8 cellular contexts compared by ENCODE assay signal in the genomic region with DNA sequence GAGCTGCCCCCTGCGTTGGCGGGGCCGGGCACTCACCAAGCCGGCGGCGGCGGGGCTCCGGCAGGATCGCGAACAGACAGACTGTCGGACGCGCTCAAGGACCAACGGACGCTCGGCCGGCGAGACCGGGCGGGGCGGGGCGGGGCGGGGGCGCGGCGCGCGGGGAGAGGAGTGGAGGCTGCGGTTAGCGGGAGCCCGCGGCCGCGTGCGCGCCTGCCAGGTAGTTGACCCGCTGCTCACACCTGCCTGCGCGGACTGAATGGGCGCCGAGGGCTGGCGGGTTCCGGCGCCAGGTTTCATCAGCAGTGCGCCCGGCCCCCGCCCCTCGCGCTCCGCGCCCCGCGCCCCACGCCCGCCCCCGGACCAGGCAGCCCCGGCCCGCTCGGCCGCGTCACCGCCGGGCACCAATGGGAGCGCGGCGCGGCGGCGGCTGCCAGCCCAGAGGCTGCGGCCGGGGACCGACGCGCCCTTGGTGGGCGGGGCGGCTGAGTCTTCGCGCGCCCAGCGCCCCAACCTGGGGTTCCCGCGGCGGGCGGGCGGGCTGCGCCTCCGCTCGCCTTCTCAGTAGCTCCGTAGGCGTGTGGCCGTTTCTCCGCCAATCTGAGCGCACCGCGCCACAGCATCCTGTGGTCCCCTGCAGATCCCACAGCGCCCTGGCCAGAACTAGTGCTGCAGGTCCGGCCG. TPM values are rescaled to one million over a fixed set of nuclear protein-coding genes. Genes with fewer than 3 reads are reported as not detected.
DNase-seq lines count a peak whose midpoint lies in the region; ATAC-seq and TF ChIP-seq lines count a peak whose summit lies in the region.

A gene (minus strand): TSS at position 309 of the 684 bp plus-strand sequence. CDS start 59,500 bp downstream, outside the sequence.

- WGBS in tibial nerve, 2 donors, result 0 to 1% methylated on average over 19 to 22 of the region's 98 CpGs

- peaks cover 35% of the 10 kb centered on the region for H3K4me1 Mint-ChIP-seq in activated naive CD8-positive, alpha-beta T cell treated with anti-CD3 and anti-CD28 coated beads, Interleukin-2, amount 10 ng/mL, durations not matched to agents 7 days and 5 days

- H3K9me3 ChIP-seq in cardiac muscle cell (ENCODE audit: low read depth), result no peaks in the 10 kb centered on the region
- H3K9me3 ChIP-seq in parathyroid adenoma (ENCODE audit: control insufficient read depth, low read length), result no peaks in the 10 kb centered on the region
- no peaks in the 10 kb centered on the region for H3K9me3 ChIP-seq in tibial nerve

- peak within 1 kb of the TSS; percentile 86 for H3K27ac ChIP-seq in cardiac muscle cell
- H3K27ac ChIP-seq in parathyroid adenoma, result peak within 1 kb of the TSS; percentile 53
- H3K27ac ChIP-seq in tibial nerve, result peak within 1 kb of the TSS; percentile 64 to 95 (median 92)

- POLR2A ChIA-PET in activated naive CD8-positive, alpha-beta T cell treated with anti-CD3 and anti-CD28 coated beads, Interleukin-2, amount 10 ng/mL, durations not matched to agents 7 days and 5 days (lab: Charles Lee), result interaction anchor here (0.8 to 1.6 kb wide), 4 partner anchors 10 to 255 kb away, joined by 3 to 6 read pairs (median 4); a partner anchor contains a TSS

- H3K27ac Mint-ChIP-seq in activated naive CD8-positive, alpha-beta T cell treated with anti-CD3 and anti-CD28 coated beads, Interleukin-2, amount 10 ng/mL, durations not matched to agents 7 days and 5 days, result peak within 1 kb of the TSS; percentile 93

- H3K4me3 Mint-ChIP-seq in activated naive CD8-positive, alpha-beta T cell treated with anti-CD3 and anti-CD28 coated beads, Interleukin-2, amount 10 ng/mL, durations not matched to agents 7 days and 5 days, result peak within 1 kb of the TSS; percentile 91

- H3K27me3 Mint-ChIP-seq in activated naive CD8-positive, alpha-beta T cell treated with anti-CD3 and anti-CD28 coated beads, Interleukin-2, amount 10 ng/mL, durations not matched to agents 7 days and 5 days, result no peaks in the 10 kb centered on the region

- no peaks in the 10 kb centered on the region for H3K9me3 Mint-ChIP-seq in activated naive CD8-positive, alpha-beta T cell treated with anti-CD3 and anti-CD28 coated beads, Interleukin-2, amount 10 ng/mL, durations not matched to agents 7 days and 5 days

- peak within 1 kb of the TSS; percentile 87 for H3K4me3 ChIP-seq in GM12865 (ENCODE audit: low read depth, low read length)
- peak within 1 kb of the TSS; percentile 94 for H3K4me3 ChIP-seq in NB4 (ENCODE audit: low read depth, low read length)
- peak within 1 kb of the TSS; percentile 90 for H3K4me3 ChIP-seq in cardiac muscle cell
- H3K4me3 ChIP-seq in parathyroid adenoma (ENCODE audit: low read depth, low read length), result peak within 1 kb of the TSS; percentile 65
- peak within 1 kb of the TSS; percentile 67 to 89 (median 82) for H3K4me3 ChIP-seq in tibial nerve

- H3K36me3 Mint-ChIP-seq in activated naive CD8-positive, alpha-beta T cell treated with anti-CD3 and anti-CD28 coated beads, Interleukin-2, amount 10 ng/mL, durations not matched to agents 7 days and 5 days, result peaks cover 2% of the 10 kb centered on the region

- H3K27me3 ChIP-seq in cardiac muscle cell (peaks cover 7% of the 10 kb centered on the region), parathyroid adenoma (ENCODE audit: control insufficient read depth, insufficient read depth, low read length) (no peaks in the 10 kb centered on the region), tibial nerve (no peaks in the 10 kb centered on the region)

- peak; percentile 79 for ATAC-seq in HG02571 (IDR thresholded peaks at IDR 0.05; ENCODE audit: unreplicated experiment)
- peak; percentile 87 for ATAC-seq in activated naive CD8-positive, alpha-beta T cell treated with anti-CD3 and anti-CD28 coated beads, Interleukin-2, amount 10 ng/mL, durations not matched to agents 7 days and 5 days (ENCODE audit: low read depth)

- no peak for TF ChIP-seq EP300 in tibial nerve (IDR thresholded peaks at IDR 0.05)

- H3K9ac ChIP-seq in parathyroid adenoma, result no peak within 1 kb of the TSS

- DNase-seq in GM12865 (ENCODE audit: low read depth) (peak; percentile 94), NB4 (ENCODE audit: low read depth) (peak; percentile 95), SW 1271 (lab: John Stamatoyannopoulos, UW) (peak; percentile 62 to 72), cardiac muscle cell (ENCODE audit: low read depth in 1 of 2, low spot score in 1 of 2) (peak; percentile 84 to 95), tibial nerve (ENCODE audit: low spot score in 2 of 2) (peak; percentile 30 to 44)
- DNase-seq in activated naive CD8-positive, alpha-beta T cell treated with anti-CD3 and anti-CD28 coated beads, Interleukin-2, amount 10 ng/mL, durations not matched to agents 7 days and 5 days, result peak; percentile 94

- TF ChIP-seq POLR2A in NB4 (IDR thresholded peaks at IDR 0.05; ENCODE audit: extremely low read depth, insufficient read length) (peak; percentile 48), tibial nerve (IDR thresholded peaks at IDR 0.05) (peak in 1 of 2 donors; percentile 12)

- H3K4me2 ChIP-seq in parathyroid adenoma (ENCODE audit: low read length), result peak within 1 kb of the TSS; percentile 72

- no peaks in the 10 kb centered on the region for H3K79me2 ChIP-seq in parathyroid adenoma

- TF ChIP-seq CTCF in GM12865 (IDR thresholded peaks at IDR 0.05; ENCODE audit: insufficient read depth, low read depth, low read length, missing control alignments) (peak; percentile 1), NB4 (IDR thresholded peaks at IDR 0.05; ENCODE audit: low read depth, low read length) (no peak), cardiac muscle cell (IDR thresholded peaks at IDR 0.05; ENCODE audit: low read depth, low read length) (no peak), parathyroid adenoma (IDR thresholded peaks at IDR 0.05) (no peak), tibial nerve (IDR thresholded peaks at IDR 0.05) (peak in 1 of 5 experiments; percentile 13)

- peak within 1 kb of the TSS; percentile 67 for H2AFZ ChIP-seq in parathyroid adenoma

- H3K4me1 ChIP-seq in cardiac muscle cell (ENCODE audit: low read depth) (no peaks in the 10 kb centered on the region), parathyroid adenoma (no peaks in the 10 kb centered on the region), tibial nerve (peaks cover 0 to 36% (median 4%) of the 10 kb centered on the region in 4 donors)

- H3K36me3 ChIP-seq in cardiac muscle cell (no peaks in the 10 kb centered on the region), parathyroid adenoma (ENCODE audit: control insufficient read depth, insufficient read depth, low read length) (no peaks in the 10 kb centered on the region), tibial nerve (no peaks in the 10 kb centered on the region)

RNA-seq across cellular contexts. Expression of the gene that starts here (rescaled TPM):
- 10 to 100 TPM; 62.8 to 68.2 TPM for total RNA-seq in activated naive CD8-positive, alpha-beta T cell treated with anti-CD3 and anti-CD28 coated beads, Interleukin-2, amount 10 ng/mL, durations not matched to agents 7 days and 5 days
- 13.6 and 15.7 TPM in 2 replicates for total RNA-seq in cardiac muscle cell
- 6.0 and 8.8 TPM in 2 replicates for polyA plus RNA-seq in cardiac muscle cell
- 10 to 100 TPM in 3 of 4 donors, 1 to 10 TPM in 1; 9.2 to 46.5 (median 24.7) TPM for total RNA-seq in tibial nerve

Comparison
In these comparisons a context has a peak if more than half of its experiments do, and no peak if none do; other contexts are left out.
1. Peak in every context shown above with its lines: DNase-seq, ATAC-seq, H3K4me3 ChIP-seq and H3K27ac ChIP-seq.
2. DNase-seq: peak in every context shown above with its lines; median percentile 95 in NB4; 94 in GM12865; 94 in activated naive CD8-positive, alpha-beta T cell treated with anti-CD3 and anti-CD28 coated beads, Interleukin-2, amount 10 ng/mL, durations not matched to agents 7 days and 5 days; 90 in cardiac muscle cell; 67 in SW 1271; 37 in tibial nerve.